In the genomic region with DNA sequence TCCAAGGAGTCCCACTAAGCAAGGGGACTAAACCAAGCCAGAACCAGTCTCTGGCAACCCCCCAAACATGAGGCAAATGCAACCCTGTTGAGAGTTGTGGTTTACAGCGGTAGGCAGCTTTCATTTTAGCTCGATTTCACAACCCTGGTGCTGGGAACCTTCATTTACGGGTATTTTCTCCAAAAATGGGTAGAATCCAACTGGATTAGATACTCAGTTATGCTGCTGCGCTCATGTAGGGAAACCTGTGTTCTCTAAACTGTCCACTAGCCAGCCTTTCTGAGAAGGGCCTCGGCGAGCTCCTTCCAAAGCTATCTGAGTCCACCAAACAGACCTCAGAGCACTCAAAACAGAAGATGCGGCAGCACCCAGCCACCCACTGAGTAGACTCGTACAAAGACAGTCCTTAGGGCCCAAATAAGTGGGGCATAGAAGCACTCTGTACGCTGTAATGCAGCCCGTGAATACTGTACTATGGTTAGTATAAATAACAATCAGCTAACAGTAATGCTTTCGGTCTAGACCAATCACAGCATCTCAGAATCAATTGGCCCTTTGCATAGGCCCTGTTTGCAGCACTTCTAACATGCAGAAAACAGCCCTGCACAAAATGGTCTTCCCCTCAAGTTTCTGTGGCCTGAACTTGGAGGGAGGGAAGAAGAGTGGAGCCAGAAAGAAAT, we compare ENCODE assay signal across 8 cellular contexts.
A peak's percentile ranks its signal among the peaks of the same experiment; 100 is the strongest.
DNase-seq lines count a peak whose midpoint lies in the region; ATAC-seq and TF ChIP-seq lines count a peak whose summit lies in the region.

No MANE protein-coding gene starts in this region.

- CTCF ChIA-PET in WTC11 (lab: Charles Lee) = interaction anchor here (1.2 kb wide), 1 partner anchor 325 kb away, joined by 3 read pairs; no protein-coding TSS in a partner anchor

- H3K36me3 Mint-ChIP-seq in WTC11 = peaks cover 34% of the 10 kb centered on the region

- peak; percentile 53 for DNase-seq in SKM-1 treated with dmso at 0.1 percent for 144 hours (lab: John Stamatoyannopoulos, UW; ENCODE audit: unreplicated experiment)
- DNase-seq in SKM-1 (lab: John Stamatoyannopoulos, UW; ENCODE audit: unreplicated experiment) = no peak
- DNase-seq in WTC11 (ENCODE audit: low spot score) = no peak
- DNase-seq in heart right ventricle = no peak
- no peak for DNase-seq in vagina (ENCODE audit: extremely low spot score in 2 of 2)
- no peak for DNase-seq in ureter (ENCODE audit: low spot score)
- no peak for DNase-seq in lower leg skin (ENCODE audit: low spot score in 2 of 2)

- H3K4me1 Mint-ChIP-seq in WTC11 = no peaks in the 10 kb centered on the region; the same call in 1 of the 2 replicates

- H3K9me3 Mint-ChIP-seq in WTC11 = no peaks in the 10 kb centered on the region

- H3K4me3 Mint-ChIP-seq in WTC11 = no peak overlapping the region

- H3K36me3 ChIP-seq in heart right ventricle (peaks cover 0 to 96% (median 39%) of the 10 kb centered on the region in 9 donors), vagina (peaks cover 3 to 23% of the 10 kb centered on the region in 2 donors)

- peak overlapping the region; percentile 42; the same call in 1 of the 2 replicates for H3K27ac Mint-ChIP-seq in WTC11

- 54 to 78% methylated on average over 11 of the region's 11 CpGs for WGBS in heart right ventricle, 2 donors
- 70 to 83% methylated on average over 11 of the region's 11 CpGs for WGBS in lower leg skin, 2 donors

- H3K9me3 ChIP-seq in heart right ventricle (no peaks in the 10 kb centered on the region), vagina (no peaks in the 10 kb centered on the region)

- H3K27me3 Mint-ChIP-seq in WTC11 (ENCODE audit: low read depth) = no peaks in the 10 kb centered on the region

- H3K27me3 ChIP-seq in heart right ventricle = no peaks in the 10 kb centered on the region
- H3K27me3 ChIP-seq in vagina = no peaks in the 10 kb centered on the region

- H3K4me1 ChIP-seq in heart right ventricle (peaks cover 9 to 97% (median 83%) of the 10 kb centered on the region in 9 donors), vagina (peaks cover 55% of the 10 kb centered on the region)

- peak overlapping the region; percentile 19 to 79 (median 66) for H3K27ac ChIP-seq in heart right ventricle
- peak overlapping the region; percentile 83 for H3K27ac ChIP-seq in vagina

- ATAC-seq in HG03060 (IDR thresholded peaks at IDR 0.05; ENCODE audit: low read depth, unreplicated experiment) (peak; percentile 40), WTC11 (no peak), heart right ventricle (peak; percentile 19 to 50 (median 26))

- intact Hi-C loops in heart right ventricle (cut with DNase I) = loop anchor here in 3 of 10 donors (5.0 kb wide), 3 partner anchors 35 to 150 kb away; no protein-coding TSS in a partner anchor
- intact Hi-C loops in vagina (cut with DNase I) = no loop called here
- intact Hi-C loops in lower leg skin (cut with DNase I; ENCODE audit: low total_unique reads) = no loop called here

- TF ChIP-seq CTCF in WTC11 (IDR thresholded peaks at IDR 0.05) (no peak), heart right ventricle (IDR thresholded peaks at IDR 0.05) (no peak), vagina (IDR thresholded peaks at IDR 0.05) (no peak), lower leg skin (IDR thresholded peaks at IDR 0.05) (no peak)

- H3K4me3 ChIP-seq in heart right ventricle (peak overlapping the region in 2 of 10 donors; percentile 10 to 14), vagina (no peak overlapping the region), lower leg skin (ENCODE audit: low read depth, poor library complexity, severe bottlenecking) (no peak overlapping the region)

- TF ChIP-seq POLR2A in vagina (IDR thresholded peaks at IDR 0.05) (no peak), lower leg skin (IDR thresholded peaks at IDR 0.05) (no peak)

- POLR2A ChIA-PET in WTC11 (lab: Charles Lee) = no interaction called here

TF ChIP-seq in WTC11, 78 proteins besides CTCF, POLR2A, EP300 and RAD21 (continues in another document):
- TF ChIP-seq, protein P1, sequence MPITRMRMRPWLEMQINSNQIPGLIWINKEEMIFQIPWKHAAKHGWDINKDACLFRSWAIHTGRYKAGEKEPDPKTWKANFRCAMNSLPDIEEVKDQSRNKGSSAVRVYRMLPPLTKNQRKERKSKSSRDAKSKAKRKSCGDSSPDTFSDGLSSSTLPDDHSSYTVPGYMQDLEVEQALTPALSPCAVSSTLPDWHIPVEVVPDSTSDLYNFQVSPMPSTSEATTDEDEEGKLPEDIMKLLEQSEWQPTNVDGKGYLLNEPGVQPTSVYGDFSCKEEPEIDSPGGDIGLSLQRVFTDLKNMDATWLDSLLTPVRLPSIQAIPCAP (CRISPR knock-in tag; IDR thresholded peaks at IDR 0.05) = no peak
- TF ChIP-seq, protein P2, sequence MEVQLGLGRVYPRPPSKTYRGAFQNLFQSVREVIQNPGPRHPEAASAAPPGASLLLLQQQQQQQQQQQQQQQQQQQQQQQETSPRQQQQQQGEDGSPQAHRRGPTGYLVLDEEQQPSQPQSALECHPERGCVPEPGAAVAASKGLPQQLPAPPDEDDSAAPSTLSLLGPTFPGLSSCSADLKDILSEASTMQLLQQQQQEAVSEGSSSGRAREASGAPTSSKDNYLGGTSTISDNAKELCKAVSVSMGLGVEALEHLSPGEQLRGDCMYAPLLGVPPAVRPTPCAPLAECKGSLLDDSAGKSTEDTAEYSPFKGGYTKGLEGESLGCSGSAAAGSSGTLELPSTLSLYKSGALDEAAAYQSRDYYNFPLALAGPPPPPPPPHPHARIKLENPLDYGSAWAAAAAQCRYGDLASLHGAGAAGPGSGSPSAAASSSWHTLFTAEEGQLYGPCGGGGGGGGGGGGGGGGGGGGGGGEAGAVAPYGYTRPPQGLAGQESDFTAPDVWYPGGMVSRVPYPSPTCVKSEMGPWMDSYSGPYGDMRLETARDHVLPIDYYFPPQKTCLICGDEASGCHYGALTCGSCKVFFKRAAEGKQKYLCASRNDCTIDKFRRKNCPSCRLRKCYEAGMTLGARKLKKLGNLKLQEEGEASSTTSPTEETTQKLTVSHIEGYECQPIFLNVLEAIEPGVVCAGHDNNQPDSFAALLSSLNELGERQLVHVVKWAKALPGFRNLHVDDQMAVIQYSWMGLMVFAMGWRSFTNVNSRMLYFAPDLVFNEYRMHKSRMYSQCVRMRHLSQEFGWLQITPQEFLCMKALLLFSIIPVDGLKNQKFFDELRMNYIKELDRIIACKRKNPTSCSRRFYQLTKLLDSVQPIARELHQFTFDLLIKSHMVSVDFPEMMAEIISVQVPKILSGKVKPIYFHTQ (CRISPR knock-in tag; IDR thresholded peaks at IDR 0.05) = no peak
- TF ChIP-seq, protein P3, sequence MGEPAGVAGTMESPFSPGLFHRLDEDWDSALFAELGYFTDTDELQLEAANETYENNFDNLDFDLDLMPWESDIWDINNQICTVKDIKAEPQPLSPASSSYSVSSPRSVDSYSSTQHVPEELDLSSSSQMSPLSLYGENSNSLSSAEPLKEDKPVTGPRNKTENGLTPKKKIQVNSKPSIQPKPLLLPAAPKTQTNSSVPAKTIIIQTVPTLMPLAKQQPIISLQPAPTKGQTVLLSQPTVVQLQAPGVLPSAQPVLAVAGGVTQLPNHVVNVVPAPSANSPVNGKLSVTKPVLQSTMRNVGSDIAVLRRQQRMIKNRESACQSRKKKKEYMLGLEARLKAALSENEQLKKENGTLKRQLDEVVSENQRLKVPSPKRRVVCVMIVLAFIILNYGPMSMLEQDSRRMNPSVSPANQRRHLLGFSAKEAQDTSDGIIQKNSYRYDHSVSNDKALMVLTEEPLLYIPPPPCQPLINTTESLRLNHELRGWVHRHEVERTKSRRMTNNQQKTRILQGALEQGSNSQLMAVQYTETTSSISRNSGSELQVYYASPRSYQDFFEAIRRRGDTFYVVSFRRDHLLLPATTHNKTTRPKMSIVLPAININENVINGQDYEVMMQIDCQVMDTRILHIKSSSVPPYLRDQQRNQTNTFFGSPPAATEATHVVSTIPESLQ (CRISPR knock-in tag; IDR thresholded peaks at IDR 0.05) = no peak
- TF ChIP-seq NR3C1 (CRISPR knock-in tag; conservative IDR thresholded peaks at IDR 0.05; ENCODE audit: low read depth) = no peak
- TF ChIP-seq, protein P4, sequence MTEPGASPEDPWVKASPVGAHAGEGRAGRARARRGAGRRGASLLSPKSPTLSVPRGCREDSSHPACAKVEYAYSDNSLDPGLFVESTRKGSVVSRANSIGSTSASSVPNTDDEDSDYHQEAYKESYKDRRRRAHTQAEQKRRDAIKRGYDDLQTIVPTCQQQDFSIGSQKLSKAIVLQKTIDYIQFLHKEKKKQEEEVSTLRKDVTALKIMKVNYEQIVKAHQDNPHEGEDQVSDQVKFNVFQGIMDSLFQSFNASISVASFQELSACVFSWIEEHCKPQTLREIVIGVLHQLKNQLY (CRISPR knock-in tag; IDR thresholded peaks at IDR 0.05) = no peak
- TF ChIP-seq, protein P5, sequence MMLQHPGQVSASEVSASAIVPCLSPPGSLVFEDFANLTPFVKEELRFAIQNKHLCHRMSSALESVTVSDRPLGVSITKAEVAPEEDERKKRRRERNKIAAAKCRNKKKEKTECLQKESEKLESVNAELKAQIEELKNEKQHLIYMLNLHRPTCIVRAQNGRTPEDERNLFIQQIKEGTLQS (CRISPR knock-in tag; conservative IDR thresholded peaks at IDR 0.05) = no peak
- no peak for TF ChIP-seq RORB (CRISPR knock-in tag; IDR thresholded peaks at IDR 0.05)
- TF ChIP-seq, protein P6, sequence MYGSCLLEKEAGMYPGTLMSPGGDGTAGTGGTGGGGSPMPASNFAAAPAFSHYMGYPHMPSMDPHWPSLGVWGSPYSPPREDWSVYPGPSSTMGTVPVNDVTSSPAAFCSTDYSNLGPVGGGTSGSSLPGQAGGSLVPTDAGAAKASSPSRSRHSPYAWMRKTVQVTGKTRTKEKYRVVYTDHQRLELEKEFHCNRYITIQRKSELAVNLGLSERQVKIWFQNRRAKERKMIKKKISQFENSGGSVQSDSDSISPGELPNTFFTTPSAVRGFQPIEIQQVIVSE (CRISPR knock-in tag; IDR thresholded peaks at IDR 0.05; ENCODE audit: borderline replicate concordance) = no peak
- no peak for TF ChIP-seq NFATC4 (CRISPR knock-in tag; IDR thresholded peaks at IDR 0.05)
